In the genomic region with DNA sequence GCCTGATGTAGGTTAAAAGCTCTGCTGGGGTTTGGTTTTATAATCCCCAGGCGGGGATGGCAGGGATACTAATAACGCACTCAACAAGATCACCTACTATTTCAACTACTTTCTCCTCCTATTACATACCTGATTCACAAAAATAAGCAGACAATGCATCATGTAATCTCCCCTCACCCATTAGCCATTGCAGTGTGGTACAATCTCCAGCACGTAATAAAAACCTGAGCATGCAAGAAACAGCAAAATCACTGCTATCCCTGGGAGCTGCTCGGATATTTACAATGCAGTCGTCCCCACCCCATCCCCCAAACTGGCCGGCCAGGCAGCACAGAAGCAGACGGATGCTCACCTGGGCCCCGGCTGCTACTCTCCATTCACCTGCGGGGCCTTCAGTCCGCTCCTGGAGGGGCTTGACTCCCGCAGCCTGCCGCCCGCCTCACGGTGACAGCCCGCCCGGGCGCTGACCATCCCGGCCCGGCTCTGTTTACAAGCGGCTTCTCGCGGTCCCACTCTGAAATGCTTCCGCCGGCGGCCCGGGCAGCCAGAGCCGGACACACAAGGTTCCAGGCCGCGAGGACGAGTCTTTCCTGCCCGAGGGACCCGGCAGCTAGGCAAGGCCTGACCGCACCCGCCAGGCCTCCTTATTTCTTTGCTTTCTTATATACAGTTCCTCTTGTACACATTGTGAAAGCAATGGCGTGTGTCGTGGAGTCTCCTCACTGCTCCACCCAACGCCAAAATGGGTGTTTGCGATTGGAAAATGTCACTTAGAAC, we compare ENCODE assay signal across 1 cellular context.
TF ChIP-seq lines count a peak whose summit lies in the region.

A gene with protein sequence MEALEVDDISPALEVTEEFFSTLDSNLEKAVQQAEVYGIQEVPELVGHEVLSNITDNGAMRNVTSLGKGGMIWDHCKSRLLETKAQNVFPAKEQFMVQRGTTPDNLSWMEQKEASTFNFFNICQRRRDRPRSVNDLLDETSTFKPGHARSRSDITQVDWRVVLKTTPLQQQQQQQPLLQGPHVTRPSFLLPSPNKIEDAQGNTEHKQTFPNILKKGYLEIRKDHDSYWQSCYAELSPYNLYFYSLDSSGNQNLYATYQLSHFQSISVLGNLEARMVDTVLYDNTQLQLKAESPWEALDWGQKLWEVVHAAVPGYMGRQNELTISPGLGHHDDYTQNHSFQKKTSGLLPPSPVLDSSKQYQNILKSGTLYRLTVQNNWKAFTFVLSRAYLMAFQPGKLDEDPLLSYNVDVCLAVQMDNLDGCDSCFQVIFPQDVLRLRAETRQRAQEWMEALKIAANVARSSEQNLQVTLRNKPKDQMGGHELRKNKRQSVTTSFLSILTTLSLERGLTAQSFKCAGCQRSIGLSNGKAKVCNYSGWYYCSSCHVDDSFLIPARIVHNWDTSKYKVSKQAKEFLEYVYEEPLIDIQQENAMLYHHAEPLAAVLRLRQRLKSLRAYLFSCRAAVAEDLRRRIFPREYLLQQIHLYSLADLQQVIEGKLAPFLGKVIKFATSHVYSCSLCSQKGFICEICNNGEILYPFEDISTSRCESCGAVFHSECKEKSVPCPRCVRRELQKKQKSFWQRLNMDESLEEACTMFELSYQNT (minus strand): TSS at position 491 of the 777 bp plus-strand sequence. CDS start 23,888 bp downstream, outside the sequence.

TF ChIP-seq in HepG2, 621 proteins besides CTCF, POLR2A, EP300 and RAD21 (continued from another document and continues in another):
- TF ChIP-seq, protein P1, sequence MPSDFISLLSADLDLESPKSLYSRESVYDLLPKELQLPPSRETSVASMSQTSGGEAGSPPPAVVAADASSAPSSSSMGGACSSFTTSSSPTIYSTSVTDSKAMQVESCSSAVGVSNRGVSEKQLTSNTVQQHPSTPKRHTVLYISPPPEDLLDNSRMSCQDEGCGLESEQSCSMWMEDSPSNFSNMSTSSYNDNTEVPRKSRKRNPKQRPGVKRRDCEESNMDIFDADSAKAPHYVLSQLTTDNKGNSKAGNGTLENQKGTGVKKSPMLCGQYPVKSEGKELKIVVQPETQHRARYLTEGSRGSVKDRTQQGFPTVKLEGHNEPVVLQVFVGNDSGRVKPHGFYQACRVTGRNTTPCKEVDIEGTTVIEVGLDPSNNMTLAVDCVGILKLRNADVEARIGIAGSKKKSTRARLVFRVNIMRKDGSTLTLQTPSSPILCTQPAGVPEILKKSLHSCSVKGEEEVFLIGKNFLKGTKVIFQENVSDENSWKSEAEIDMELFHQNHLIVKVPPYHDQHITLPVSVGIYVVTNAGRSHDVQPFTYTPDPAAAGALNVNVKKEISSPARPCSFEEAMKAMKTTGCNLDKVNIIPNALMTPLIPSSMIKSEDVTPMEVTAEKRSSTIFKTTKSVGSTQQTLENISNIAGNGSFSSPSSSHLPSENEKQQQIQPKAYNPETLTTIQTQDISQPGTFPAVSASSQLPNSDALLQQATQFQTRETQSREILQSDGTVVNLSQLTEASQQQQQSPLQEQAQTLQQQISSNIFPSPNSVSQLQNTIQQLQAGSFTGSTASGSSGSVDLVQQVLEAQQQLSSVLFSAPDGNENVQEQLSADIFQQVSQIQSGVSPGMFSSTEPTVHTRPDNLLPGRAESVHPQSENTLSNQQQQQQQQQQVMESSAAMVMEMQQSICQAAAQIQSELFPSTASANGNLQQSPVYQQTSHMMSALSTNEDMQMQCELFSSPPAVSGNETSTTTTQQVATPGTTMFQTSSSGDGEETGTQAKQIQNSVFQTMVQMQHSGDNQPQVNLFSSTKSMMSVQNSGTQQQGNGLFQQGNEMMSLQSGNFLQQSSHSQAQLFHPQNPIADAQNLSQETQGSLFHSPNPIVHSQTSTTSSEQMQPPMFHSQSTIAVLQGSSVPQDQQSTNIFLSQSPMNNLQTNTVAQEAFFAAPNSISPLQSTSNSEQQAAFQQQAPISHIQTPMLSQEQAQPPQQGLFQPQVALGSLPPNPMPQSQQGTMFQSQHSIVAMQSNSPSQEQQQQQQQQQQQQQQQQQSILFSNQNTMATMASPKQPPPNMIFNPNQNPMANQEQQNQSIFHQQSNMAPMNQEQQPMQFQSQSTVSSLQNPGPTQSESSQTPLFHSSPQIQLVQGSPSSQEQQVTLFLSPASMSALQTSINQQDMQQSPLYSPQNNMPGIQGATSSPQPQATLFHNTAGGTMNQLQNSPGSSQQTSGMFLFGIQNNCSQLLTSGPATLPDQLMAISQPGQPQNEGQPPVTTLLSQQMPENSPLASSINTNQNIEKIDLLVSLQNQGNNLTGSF (CRISPR knock-in tag; IDR thresholded peaks at IDR 0.05) = peak; percentile 93
- TF ChIP-seq, protein P2, sequence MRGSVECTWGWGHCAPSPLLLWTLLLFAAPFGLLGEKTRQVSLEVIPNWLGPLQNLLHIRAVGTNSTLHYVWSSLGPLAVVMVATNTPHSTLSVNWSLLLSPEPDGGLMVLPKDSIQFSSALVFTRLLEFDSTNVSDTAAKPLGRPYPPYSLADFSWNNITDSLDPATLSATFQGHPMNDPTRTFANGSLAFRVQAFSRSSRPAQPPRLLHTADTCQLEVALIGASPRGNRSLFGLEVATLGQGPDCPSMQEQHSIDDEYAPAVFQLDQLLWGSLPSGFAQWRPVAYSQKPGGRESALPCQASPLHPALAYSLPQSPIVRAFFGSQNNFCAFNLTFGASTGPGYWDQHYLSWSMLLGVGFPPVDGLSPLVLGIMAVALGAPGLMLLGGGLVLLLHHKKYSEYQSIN (CRISPR knock-in tag; IDR thresholded peaks at IDR 0.05; ENCODE audit: borderline replicate concordance) = no peak
- TF ChIP-seq DMAP1 (CRISPR knock-in tag; IDR thresholded peaks at IDR 0.05) (peak; percentile 93; the same call in 1 of the 2 replicates), SNAI1 (CRISPR knock-in tag; IDR thresholded peaks at IDR 0.05; ENCODE audit: borderline replicate concordance) (peak; percentile 99), ZNF260 (CRISPR knock-in tag; IDR thresholded peaks at IDR 0.05; ENCODE audit: borderline replicate concordance, low read depth) (no peak), ZBTB7B (CRISPR knock-in tag; IDR thresholded peaks at IDR 0.05) (peak; percentile 94), RBFOX2 (IDR thresholded peaks at IDR 0.05; ENCODE audit: low read depth, low read length) (peak; percentile 93), CREM (IDR thresholded peaks at IDR 0.05) (peak; percentile 53), CREM (CRISPR knock-in tag; IDR thresholded peaks at IDR 0.05) (no peak), ZNF12 (CRISPR knock-in tag; IDR thresholded peaks at IDR 0.05) (peak; percentile 92), ZNF83 (CRISPR knock-in tag; IDR thresholded peaks at IDR 0.05; ENCODE audit: borderline replicate concordance) (peak; percentile 94; the same call in 1 of the 2 replicates), ZNF337 (CRISPR knock-in tag; IDR thresholded peaks at IDR 0.05; ENCODE audit: borderline replicate concordance, low read depth) (peak; percentile 99; the same call in 1 of the 2 replicates), FOXO1 (CRISPR knock-in tag; IDR thresholded peaks at IDR 0.05) (peak; percentile 99), NR2F1 (CRISPR knock-in tag; IDR thresholded peaks at IDR 0.05) (peak in 1 of 2 experiments; percentile 62; a peak in 1 of 4 replicates), KLF9 (CRISPR knock-in tag; IDR thresholded peaks at IDR 0.05; ENCODE audit: low read depth) (no peak), ZNF329 (CRISPR knock-in tag; IDR thresholded peaks at IDR 0.05; ENCODE audit: low read depth) (peak; percentile 85), ZNF431 (CRISPR knock-in tag; IDR thresholded peaks at IDR 0.05; ENCODE audit: borderline replicate concordance, low read depth) (peak; percentile 96), ZNF44 (CRISPR knock-in tag; IDR thresholded peaks at IDR 0.05) (peak; percentile 95), ZNF207 (IDR thresholded peaks at IDR 0.05; ENCODE audit: borderline replicate concordance) (no peak), HCFC1 (IDR thresholded peaks at IDR 0.05; ENCODE audit: low read depth, low read length) (peak; percentile 69), ZNF550 (CRISPR knock-in tag; IDR thresholded peaks at IDR 0.05; ENCODE audit: borderline replicate concordance) (no peak), SP5 (CRISPR knock-in tag; IDR thresholded peaks at IDR 0.05; ENCODE audit: borderline replicate concordance, low read depth) (peak; percentile 32; the same call in 1 of the 2 replicates), NRL (CRISPR knock-in tag; IDR thresholded peaks at IDR 0.05; ENCODE audit: borderline replicate concordance) (peak; percentile 95; the same call in 1 of the 2 replicates), ZBTB1 (CRISPR knock-in tag; IDR thresholded peaks at IDR 0.05; ENCODE audit: borderline replicate concordance) (peak; percentile 60; the same call in 1 of the 2 replicates), STAT5B (CRISPR knock-in tag; IDR thresholded peaks at IDR 0.05) (peak; percentile 98), ZNF331 (CRISPR knock-in tag; IDR thresholded peaks at IDR 0.05) (peak; percentile 99), SMAD9 (CRISPR knock-in tag; IDR thresholded peaks at IDR 0.05) (peak; percentile 87; the same call in 1 of the 2 replicates)
- TF ChIP-seq, protein P3, sequence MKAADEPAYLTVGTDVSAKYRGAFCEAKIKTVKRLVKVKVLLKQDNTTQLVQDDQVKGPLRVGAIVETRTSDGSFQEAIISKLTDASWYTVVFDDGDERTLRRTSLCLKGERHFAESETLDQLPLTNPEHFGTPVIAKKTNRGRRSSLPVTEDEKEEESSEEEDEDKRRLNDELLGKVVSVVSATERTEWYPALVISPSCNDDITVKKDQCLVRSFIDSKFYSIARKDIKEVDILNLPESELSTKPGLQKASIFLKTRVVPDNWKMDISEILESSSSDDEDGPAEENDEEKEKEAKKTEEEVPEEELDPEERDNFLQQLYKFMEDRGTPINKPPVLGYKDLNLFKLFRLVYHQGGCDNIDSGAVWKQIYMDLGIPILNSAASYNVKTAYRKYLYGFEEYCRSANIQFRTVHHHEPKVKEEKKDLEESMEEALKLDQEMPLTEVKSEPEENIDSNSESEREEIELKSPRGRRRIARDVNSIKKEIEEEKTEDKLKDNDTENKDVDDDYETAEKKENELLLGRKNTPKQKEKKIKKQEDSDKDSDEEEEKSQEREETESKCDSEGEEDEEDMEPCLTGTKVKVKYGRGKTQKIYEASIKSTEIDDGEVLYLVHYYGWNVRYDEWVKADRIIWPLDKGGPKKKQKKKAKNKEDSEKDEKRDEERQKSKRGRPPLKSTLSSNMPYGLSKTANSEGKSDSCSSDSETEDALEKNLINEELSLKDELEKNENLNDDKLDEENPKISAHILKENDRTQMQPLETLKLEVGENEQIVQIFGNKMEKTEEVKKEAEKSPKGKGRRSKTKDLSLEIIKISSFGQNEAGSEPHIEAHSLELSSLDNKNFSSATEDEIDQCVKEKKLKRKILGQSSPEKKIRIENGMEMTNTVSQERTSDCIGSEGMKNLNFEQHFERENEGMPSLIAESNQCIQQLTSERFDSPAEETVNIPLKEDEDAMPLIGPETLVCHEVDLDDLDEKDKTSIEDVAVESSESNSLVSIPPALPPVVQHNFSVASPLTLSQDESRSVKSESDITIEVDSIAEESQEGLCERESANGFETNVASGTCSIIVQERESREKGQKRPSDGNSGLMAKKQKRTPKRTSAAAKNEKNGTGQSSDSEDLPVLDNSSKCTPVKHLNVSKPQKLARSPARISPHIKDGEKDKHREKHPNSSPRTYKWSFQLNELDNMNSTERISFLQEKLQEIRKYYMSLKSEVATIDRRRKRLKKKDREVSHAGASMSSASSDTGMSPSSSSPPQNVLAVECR (CRISPR knock-in tag; IDR thresholded peaks at IDR 0.05; ENCODE audit: borderline replicate concordance) = peak; percentile 98
- TF ChIP-seq, protein P4, sequence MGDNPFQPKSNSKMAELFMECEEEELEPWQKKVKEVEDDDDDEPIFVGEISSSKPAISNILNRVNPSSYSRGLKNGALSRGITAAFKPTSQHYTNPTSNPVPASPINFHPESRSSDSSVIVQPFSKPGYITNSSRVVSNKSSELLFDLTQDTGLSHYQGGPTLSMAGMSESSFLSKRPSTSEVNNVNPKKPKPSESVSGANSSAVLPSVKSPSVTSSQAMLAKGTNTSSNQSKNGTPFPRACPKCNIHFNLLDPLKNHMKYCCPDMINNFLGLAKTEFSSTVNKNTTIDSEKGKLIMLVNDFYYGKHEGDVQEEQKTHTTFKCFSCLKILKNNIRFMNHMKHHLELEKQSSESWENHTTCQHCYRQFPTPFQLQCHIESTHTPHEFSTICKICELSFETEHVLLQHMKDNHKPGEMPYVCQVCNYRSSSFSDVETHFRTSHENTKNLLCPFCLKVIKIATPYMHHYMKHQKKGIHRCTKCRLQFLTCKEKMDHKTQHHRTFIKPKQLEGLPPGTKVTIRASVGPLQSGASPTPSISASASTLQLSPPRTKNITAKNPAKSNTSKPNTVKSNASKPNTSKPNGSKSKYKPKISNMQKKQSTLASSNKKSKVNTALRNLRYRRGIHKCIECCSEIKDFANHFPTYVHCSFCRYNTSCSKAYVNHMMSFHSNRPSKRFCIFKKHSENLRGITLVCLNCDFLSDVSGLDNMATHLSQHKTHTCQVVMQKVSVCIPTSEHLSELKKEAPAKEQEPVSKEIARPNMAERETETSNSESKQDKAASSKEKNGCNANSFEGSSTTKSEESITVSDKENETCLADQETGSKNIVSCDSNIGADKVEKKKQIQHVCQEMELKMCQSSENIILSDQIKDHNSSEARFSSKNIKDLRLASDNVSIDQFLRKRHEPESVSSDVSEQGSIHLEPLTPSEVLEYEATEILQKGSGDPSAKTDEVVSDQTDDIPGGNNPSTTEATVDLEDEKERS (CRISPR knock-in tag; IDR thresholded peaks at IDR 0.05) = peak; percentile 99
- TF ChIP-seq, protein P5, sequence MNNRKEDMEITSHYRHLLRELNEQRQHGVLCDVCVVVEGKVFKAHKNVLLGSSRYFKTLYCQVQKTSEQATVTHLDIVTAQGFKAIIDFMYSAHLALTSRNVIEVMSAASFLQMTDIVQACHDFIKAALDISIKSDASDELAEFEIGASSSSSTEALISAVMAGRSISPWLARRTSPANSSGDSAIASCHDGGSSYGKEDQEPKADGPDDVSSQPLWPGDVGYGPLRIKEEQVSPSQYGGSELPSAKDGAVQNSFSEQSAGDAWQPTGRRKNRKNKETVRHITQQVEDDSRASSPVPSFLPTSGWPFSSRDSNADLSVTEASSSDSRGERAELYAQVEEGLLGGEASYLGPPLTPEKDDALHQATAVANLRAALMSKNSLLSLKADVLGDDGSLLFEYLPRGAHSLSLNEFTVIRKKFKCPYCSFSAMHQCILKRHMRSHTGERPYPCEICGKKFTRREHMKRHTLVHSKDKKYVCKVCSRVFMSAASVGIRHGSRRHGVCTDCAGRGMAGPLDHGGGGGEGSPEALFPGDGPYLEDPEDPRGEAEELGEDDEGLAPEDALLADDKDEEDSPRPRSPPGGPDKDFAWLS (CRISPR knock-in tag; IDR thresholded peaks at IDR 0.05; ENCODE audit: borderline replicate concordance) = peak; percentile 97
- TF ChIP-seq, protein P6, sequence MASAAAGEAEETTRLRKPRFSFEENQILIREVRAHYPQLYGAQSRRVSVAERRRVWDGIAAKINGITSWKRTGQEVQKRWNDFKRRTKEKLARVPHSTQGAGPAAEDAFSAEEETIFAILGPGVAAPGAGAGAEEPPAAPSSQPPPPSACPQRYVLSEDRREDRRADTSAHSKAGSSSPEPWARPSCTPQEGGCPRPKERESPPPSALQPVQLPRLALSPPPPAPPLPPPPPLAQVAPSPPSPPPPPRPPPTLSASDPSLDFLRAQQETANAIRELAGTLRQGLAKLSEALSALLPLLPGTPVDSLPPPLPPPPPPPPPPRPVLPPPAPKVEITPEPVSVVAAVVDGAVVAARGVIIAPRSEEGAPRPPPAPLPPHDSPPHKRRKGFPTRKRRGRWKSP (CRISPR knock-in tag; IDR thresholded peaks at IDR 0.05) = peak; percentile 91
